20 cellular contexts compared by ENCODE assay signal in genomic region chr1:25026757-25027450, GRCh38.
A peak's percentile ranks its signal among the peaks of the same experiment; 100 is the strongest.
DNase-seq lines count a peak whose midpoint lies in the region; ATAC-seq and TF ChIP-seq lines count a peak whose summit lies in the region.
"Had no signal": no experiment of that assay in that cellular context is flagged by ENCODE, and none has a peak within 500 bp of the region (broad histone marks: within the 10 kb centered on the region; RNA-seq: fewer than 3 reads in every experiment).

No MANE protein-coding gene starts in this region.

- no peaks in the 10 kb centered on the region for H3K4me1 ChIP-seq in ovary (ENCODE audit: insufficient read depth)

- DNase-seq in activated CD4-positive, alpha-beta T cell treated with anti-CD3 and anti-CD28 coated beads for 36 hours: no peak
- no peak for DNase-seq in activated CD4-positive, alpha-beta T cell treated with anti-CD3 and anti-CD28 coated beads, Interleukin-2, amount 50 U/mL, for 1 hour
- DNase-seq in HFFc6 (no peak), naive B cell (no peak), WERI-Rb-1 (no peak), ovary (no peak)
- DNase-seq: activated CD8-positive, alpha-beta memory T cell treated with anti-CD3 and anti-CD28 coated beads for 24 hours; activated naive CD4-positive, alpha-beta T cell treated with anti-CD3 and anti-CD28 coated beads, Interleukin-2, amount 10 ng/mL, durations not matched to agents 7 days and 5 days; CD4-positive, CD25-positive, alpha-beta regulatory T cell; GOT3; KBM-7; mesendoderm; NCI-H1436; nucleus accumbens; PC-9; stimulated activated CD4-positive, alpha-beta T cell treated with anti-CD3 and anti-CD28 coated beads, Interleukin-4, amount 100 ng/mL, for 4 hours had no signal

- no peaks in the 10 kb centered on the region for H3K27me3 Mint-ChIP-seq in activated CD4-positive, alpha-beta T cell treated with anti-CD3 and anti-CD28 coated beads for 36 hours
- H3K27me3 Mint-ChIP-seq in HFFc6 (ENCODE audit: insufficient read depth) (peaks cover 2% of the 10 kb centered on the region), naive B cell (no peaks in the 10 kb centered on the region)
- H3K27me3 Mint-ChIP-seq in activated T-helper 17 cell treated with anti-CD3 and anti-CD28 coated beads, Interleukin-2, amount 50 U/mL, for 72 hours: no peaks in the 10 kb centered on the region
- H3K27me3 Mint-ChIP-seq: CD4-positive, CD25-positive, alpha-beta regulatory T cell; stimulated activated memory B cell treated with anti-CD40 and anti-IgM and Interleukin-4, amounts not matched to agents 10 μg/mL and 1 μg/mL and 100 μg/mL, for 72 hours had no signal

- H3K27ac ChIP-seq in WERI-Rb-1: no peak overlapping the region
- no peak overlapping the region for H3K27ac ChIP-seq in ovary
- H3K27ac ChIP-seq: gastroesophageal sphincter, PC-9 had no signal

- H3K4me3 Mint-ChIP-seq in activated CD4-positive, alpha-beta T cell treated with anti-CD3 and anti-CD28 coated beads for 36 hours: no peak overlapping the region
- H3K4me3 Mint-ChIP-seq in HFFc6 (no peak overlapping the region), naive B cell (peak overlapping the region in 2 of 8 donors; percentile 15 to 44)
- peak overlapping the region; percentile 87 for H3K4me3 Mint-ChIP-seq in activated T-helper 17 cell treated with anti-CD3 and anti-CD28 coated beads, Interleukin-2, amount 50 U/mL, for 72 hours
- H3K4me3 Mint-ChIP-seq: activated naive CD4-positive, alpha-beta T cell treated with anti-CD3 and anti-CD28 coated beads, Interleukin-2, amount 10 ng/mL, durations not matched to agents 7 days and 5 days had no signal

- TF ChIP-seq EP300 in ovary (IDR thresholded peaks at IDR 0.05): no peak

- peaks cover 91% of the 10 kb centered on the region for H3K4me1 Mint-ChIP-seq in activated CD4-positive, alpha-beta T cell treated with anti-CD3 and anti-CD28 coated beads for 36 hours
- H3K4me1 Mint-ChIP-seq in HFFc6 (ENCODE audit: low read depth): peaks cover 31% of the 10 kb centered on the region
- peaks cover 55% of the 10 kb centered on the region for H3K4me1 Mint-ChIP-seq in activated T-helper 17 cell treated with anti-CD3 and anti-CD28 coated beads, Interleukin-2, amount 50 U/mL, for 72 hours
- H3K4me1 Mint-ChIP-seq in naive B cell: peaks cover 44 to 76% (median 48%) of the 10 kb centered on the region in 3 donors

- CTCF ChIA-PET in activated CD4-positive, alpha-beta T cell treated with anti-CD3 and anti-CD28 coated beads for 36 hours (lab: Charles Lee): interaction anchor here (1.0 to 2.3 kb wide), 3 partner anchors 9 to 94 kb away, joined by 3 to 10 read pairs (median 9); no protein-coding TSS in a partner anchor

- no peaks in the 10 kb centered on the region for H3K9me3 ChIP-seq in WERI-Rb-1 (ENCODE audit: severe bottlenecking)
- H3K9me3 ChIP-seq in ovary: no peaks in the 10 kb centered on the region
- H3K9me3 ChIP-seq: gastroesophageal sphincter had no signal

- POLR2A ChIA-PET in activated CD4-positive, alpha-beta T cell treated with anti-CD3 and anti-CD28 coated beads for 36 hours (lab: Charles Lee): no interaction called here

- H3K4me3 ChIP-seq in WERI-Rb-1 (ENCODE audit: low read depth, low read length): no peak overlapping the region
- no peak overlapping the region for H3K4me3 ChIP-seq in ovary
- H3K4me3 ChIP-seq: gastroesophageal sphincter, PC-9 had no signal

- H3K36me3 ChIP-seq in WERI-Rb-1 (no peaks in the 10 kb centered on the region), ovary (no peaks in the 10 kb centered on the region)
- H3K36me3 ChIP-seq: gastroesophageal sphincter had no signal

- no peaks in the 10 kb centered on the region for H3K9me3 Mint-ChIP-seq in activated CD4-positive, alpha-beta T cell treated with anti-CD3 and anti-CD28 coated beads for 36 hours (ENCODE audit: low read depth)
- H3K9me3 Mint-ChIP-seq in HFFc6 (no peaks in the 10 kb centered on the region), naive B cell (no peaks in the 10 kb centered on the region)
- H3K9me3 Mint-ChIP-seq in activated T-helper 17 cell treated with anti-CD3 and anti-CD28 coated beads, Interleukin-2, amount 50 U/mL, for 72 hours: no peaks in the 10 kb centered on the region
- H3K9me3 Mint-ChIP-seq: activated naive CD4-positive, alpha-beta T cell treated with anti-CD3 and anti-CD28 coated beads, Interleukin-2, amount 10 ng/mL, durations not matched to agents 7 days and 5 days; CD4-positive, CD25-positive, alpha-beta regulatory T cell had no signal

- WGBS in ovary, 3 donors: 21 to 40% (median 29%) methylated on average over 12 of the region's 12 CpGs

- H3K36me3 Mint-ChIP-seq in activated CD4-positive, alpha-beta T cell treated with anti-CD3 and anti-CD28 coated beads for 36 hours (ENCODE audit: low read depth): no peaks in the 10 kb centered on the region
- H3K36me3 Mint-ChIP-seq in HFFc6 (ENCODE audit: low read depth) (no peaks in the 10 kb centered on the region), naive B cell (no peaks in the 10 kb centered on the region)
- H3K36me3 Mint-ChIP-seq in activated T-helper 17 cell treated with anti-CD3 and anti-CD28 coated beads, Interleukin-2, amount 50 U/mL, for 72 hours (ENCODE audit: low read depth): peaks cover 11% of the 10 kb centered on the region
- H3K36me3 Mint-ChIP-seq: CD4-positive, CD25-positive, alpha-beta regulatory T cell; stimulated activated memory B cell treated with anti-CD40 and anti-IgM and Interleukin-4, amounts not matched to agents 10 μg/mL and 1 μg/mL and 100 μg/mL, for 72 hours had no signal

- H3K27ac Mint-ChIP-seq in activated CD4-positive, alpha-beta T cell treated with anti-CD3 and anti-CD28 coated beads for 36 hours: peak overlapping the region; percentile 75
- H3K27ac Mint-ChIP-seq in HFFc6: no peak overlapping the region
- no peak overlapping the region for H3K27ac Mint-ChIP-seq in activated T-helper 17 cell treated with anti-CD3 and anti-CD28 coated beads, Interleukin-2, amount 50 U/mL, for 72 hours
- peak overlapping the region in 4 of 6 donors; percentile 22 to 84 (median 45) for H3K27ac Mint-ChIP-seq in naive B cell

- no peak for TF ChIP-seq POLR2A in ovary (IDR thresholded peaks at IDR 0.05)

- 0 out of 2 replicates have a peak, but pooled peaks have one; percentile 10 for TF ChIP-seq CTCF in HFFc6 (IDR thresholded peaks at IDR 0.05)
- TF ChIP-seq CTCF in WERI-Rb-1 (IDR thresholded peaks at IDR 0.05; ENCODE audit: low read depth, low read length): no peak
- no peak for TF ChIP-seq CTCF in ovary (IDR thresholded peaks at IDR 0.05)

- intact Hi-C loops in activated CD4-positive, alpha-beta T cell treated with anti-CD3 and anti-CD28 coated beads for 36 hours (cut with DNase I, micrococcal nuclease): loop anchor here in 1 of 2 experiments (10.0 kb wide), 1 partner anchor 542 kb away; no protein-coding TSS in a partner anchor
- intact Hi-C loops in ovary (cut with DNase I): no loop called here

- no peaks in the 10 kb centered on the region for H3K27me3 ChIP-seq in WERI-Rb-1 (ENCODE audit: insufficient read depth, low read depth, severe bottlenecking)
- no peaks in the 10 kb centered on the region for H3K27me3 ChIP-seq in ovary

- no peak for ATAC-seq in activated CD4-positive, alpha-beta T cell treated with anti-CD3 and anti-CD28 coated beads for 36 hours
- no peak for ATAC-seq in activated T-helper 17 cell treated with anti-CD3 and anti-CD28 coated beads, Interleukin-2, amount 50 U/mL, for 72 hours (replicated peaks)
- no peak for ATAC-seq in naive B cell (ENCODE audit: low read depth in 2 of 2)
- no peak for ATAC-seq in HG02970 (IDR thresholded peaks at IDR 0.05; ENCODE audit: low FRiP score, unreplicated experiment)
- ATAC-seq: gastroesophageal sphincter; stimulated activated memory B cell treated with anti-CD40 and anti-IgM and Interleukin-4, amounts not matched to agents 10 μg/mL and 1 μg/mL and 100 μg/mL, for 72 hours had no signal

Comparison
In these comparisons a context has a peak if more than half of its experiments do, and no peak if none do; other contexts are left out.
1. H3K27ac Mint-ChIP-seq: peak in activated CD4-positive, alpha-beta T cell treated with anti-CD3 and anti-CD28 coated beads for 36 hours (single experiment) and naive B cell (4 of 6); none in HFFc6 (single experiment) and activated T-helper 17 cell treated with anti-CD3 and anti-CD28 coated beads, Interleukin-2, amount 50 U/mL, for 72 hours (single experiment).